1 cellular context compared by ENCODE assay signal in the genomic region with DNA sequence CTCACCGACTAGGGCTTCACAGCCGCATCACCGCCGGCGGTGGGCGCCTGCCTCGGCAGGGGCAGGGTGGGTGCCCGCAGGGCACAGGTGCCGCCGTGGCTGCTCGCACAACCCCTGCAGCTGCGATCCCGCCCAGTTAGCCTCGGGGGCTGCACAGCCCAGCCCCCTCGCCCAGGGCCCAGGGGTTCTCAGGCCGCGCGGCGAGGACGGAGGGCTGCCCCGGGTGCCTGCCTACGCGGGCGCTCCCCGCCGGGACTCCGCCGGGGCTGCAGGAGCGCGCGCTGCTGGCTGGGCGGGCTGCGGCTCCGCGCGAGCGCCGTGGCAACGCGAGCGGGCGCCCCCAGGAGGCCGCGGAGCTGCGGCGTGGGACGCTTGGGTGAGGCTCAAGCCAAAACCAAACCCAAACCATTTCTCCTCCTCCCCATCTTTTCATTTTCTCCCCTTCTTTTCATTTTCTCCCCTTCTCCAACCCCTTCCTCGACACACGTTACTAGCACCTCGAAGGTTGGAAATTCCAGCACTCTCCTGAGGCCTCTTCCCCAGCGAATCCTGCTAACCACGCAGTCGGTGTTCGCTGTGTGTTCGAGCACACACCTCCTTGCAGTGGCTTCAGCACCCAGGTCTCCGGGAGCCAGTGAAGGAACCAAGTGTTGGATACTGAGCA.
TF ChIP-seq lines count a peak whose summit lies in the region.

A gene with protein sequence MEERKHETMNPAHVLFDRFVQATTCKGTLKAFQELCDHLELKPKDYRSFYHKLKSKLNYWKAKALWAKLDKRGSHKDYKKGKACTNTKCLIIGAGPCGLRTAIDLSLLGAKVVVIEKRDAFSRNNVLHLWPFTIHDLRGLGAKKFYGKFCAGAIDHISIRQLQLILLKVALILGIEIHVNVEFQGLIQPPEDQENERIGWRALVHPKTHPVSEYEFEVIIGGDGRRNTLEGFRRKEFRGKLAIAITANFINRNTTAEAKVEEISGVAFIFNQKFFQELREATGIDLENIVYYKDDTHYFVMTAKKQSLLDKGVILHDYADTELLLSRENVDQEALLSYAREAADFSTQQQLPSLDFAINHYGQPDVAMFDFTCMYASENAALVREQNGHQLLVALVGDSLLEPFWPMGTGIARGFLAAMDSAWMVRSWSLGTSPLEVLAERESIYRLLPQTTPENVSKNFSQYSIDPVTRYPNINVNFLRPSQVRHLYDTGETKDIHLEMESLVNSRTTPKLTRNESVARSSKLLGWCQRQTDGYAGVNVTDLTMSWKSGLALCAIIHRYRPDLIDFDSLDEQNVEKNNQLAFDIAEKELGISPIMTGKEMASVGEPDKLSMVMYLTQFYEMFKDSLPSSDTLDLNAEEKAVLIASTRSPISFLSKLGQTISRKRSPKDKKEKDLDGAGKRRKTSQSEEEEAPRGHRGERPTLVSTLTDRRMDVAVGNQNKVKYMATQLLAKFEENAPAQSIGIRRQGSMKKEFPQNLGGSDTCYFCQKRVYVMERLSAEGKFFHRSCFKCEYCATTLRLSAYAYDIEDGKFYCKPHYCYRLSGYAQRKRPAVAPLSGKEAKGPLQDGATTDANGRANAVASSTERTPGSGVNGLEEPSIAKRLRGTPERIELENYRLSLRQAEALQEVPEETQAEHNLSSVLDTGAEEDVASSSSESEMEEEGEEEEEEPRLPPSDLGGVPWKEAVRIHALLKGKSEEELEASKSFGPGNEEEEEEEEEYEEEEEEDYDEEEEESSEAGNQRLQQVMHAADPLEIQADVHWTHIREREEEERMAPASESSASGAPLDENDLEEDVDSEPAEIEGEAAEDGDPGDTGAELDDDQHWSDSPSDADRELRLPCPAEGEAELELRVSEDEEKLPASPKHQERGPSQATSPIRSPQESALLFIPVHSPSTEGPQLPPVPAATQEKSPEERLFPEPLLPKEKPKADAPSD (N-terminal part only) (minus strand): TSS at position 286 of the 664 bp plus-strand sequence. CDS start 117,749 bp downstream, outside the sequence.

TF ChIP-seq in H1, 55 proteins besides CTCF, POLR2A, EP300 and RAD21:
- no peak for TF ChIP-seq GABPA (IDR thresholded peaks at IDR 0.05; ENCODE audit: borderline replicate concordance, insufficient read depth, low read length)
- TF ChIP-seq EZH2 (IDR thresholded peaks at IDR 0.05; ENCODE audit: low read depth, low read length, severe bottlenecking) = peak; percentile 84
- TF ChIP-seq ZNF274 (IDR thresholded peaks at IDR 0.05; ENCODE audit: borderline replicate concordance, extremely low read depth, low read length) = no peak
- TF ChIP-seq ASH2L (IDR thresholded peaks at IDR 0.05; ENCODE audit: low read length) = no peak
- TF ChIP-seq, protein P1, sequence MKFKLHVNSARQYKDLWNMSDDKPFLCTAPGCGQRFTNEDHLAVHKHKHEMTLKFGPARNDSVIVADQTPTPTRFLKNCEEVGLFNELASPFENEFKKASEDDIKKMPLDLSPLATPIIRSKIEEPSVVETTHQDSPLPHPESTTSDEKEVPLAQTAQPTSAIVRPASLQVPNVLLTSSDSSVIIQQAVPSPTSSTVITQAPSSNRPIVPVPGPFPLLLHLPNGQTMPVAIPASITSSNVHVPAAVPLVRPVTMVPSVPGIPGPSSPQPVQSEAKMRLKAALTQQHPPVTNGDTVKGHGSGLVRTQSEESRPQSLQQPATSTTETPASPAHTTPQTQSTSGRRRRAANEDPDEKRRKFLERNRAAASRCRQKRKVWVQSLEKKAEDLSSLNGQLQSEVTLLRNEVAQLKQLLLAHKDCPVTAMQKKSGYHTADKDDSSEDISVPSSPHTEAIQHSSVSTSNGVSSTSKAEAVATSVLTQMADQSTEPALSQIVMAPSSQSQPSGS (IDR thresholded peaks at IDR 0.05; ENCODE audit: low read length) = no peak
- TF ChIP-seq, protein P2, sequence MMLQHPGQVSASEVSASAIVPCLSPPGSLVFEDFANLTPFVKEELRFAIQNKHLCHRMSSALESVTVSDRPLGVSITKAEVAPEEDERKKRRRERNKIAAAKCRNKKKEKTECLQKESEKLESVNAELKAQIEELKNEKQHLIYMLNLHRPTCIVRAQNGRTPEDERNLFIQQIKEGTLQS (IDR thresholded peaks at IDR 0.05; ENCODE audit: insufficient read depth, low read depth, low read length) = no peak
- TF ChIP-seq, protein P3, sequence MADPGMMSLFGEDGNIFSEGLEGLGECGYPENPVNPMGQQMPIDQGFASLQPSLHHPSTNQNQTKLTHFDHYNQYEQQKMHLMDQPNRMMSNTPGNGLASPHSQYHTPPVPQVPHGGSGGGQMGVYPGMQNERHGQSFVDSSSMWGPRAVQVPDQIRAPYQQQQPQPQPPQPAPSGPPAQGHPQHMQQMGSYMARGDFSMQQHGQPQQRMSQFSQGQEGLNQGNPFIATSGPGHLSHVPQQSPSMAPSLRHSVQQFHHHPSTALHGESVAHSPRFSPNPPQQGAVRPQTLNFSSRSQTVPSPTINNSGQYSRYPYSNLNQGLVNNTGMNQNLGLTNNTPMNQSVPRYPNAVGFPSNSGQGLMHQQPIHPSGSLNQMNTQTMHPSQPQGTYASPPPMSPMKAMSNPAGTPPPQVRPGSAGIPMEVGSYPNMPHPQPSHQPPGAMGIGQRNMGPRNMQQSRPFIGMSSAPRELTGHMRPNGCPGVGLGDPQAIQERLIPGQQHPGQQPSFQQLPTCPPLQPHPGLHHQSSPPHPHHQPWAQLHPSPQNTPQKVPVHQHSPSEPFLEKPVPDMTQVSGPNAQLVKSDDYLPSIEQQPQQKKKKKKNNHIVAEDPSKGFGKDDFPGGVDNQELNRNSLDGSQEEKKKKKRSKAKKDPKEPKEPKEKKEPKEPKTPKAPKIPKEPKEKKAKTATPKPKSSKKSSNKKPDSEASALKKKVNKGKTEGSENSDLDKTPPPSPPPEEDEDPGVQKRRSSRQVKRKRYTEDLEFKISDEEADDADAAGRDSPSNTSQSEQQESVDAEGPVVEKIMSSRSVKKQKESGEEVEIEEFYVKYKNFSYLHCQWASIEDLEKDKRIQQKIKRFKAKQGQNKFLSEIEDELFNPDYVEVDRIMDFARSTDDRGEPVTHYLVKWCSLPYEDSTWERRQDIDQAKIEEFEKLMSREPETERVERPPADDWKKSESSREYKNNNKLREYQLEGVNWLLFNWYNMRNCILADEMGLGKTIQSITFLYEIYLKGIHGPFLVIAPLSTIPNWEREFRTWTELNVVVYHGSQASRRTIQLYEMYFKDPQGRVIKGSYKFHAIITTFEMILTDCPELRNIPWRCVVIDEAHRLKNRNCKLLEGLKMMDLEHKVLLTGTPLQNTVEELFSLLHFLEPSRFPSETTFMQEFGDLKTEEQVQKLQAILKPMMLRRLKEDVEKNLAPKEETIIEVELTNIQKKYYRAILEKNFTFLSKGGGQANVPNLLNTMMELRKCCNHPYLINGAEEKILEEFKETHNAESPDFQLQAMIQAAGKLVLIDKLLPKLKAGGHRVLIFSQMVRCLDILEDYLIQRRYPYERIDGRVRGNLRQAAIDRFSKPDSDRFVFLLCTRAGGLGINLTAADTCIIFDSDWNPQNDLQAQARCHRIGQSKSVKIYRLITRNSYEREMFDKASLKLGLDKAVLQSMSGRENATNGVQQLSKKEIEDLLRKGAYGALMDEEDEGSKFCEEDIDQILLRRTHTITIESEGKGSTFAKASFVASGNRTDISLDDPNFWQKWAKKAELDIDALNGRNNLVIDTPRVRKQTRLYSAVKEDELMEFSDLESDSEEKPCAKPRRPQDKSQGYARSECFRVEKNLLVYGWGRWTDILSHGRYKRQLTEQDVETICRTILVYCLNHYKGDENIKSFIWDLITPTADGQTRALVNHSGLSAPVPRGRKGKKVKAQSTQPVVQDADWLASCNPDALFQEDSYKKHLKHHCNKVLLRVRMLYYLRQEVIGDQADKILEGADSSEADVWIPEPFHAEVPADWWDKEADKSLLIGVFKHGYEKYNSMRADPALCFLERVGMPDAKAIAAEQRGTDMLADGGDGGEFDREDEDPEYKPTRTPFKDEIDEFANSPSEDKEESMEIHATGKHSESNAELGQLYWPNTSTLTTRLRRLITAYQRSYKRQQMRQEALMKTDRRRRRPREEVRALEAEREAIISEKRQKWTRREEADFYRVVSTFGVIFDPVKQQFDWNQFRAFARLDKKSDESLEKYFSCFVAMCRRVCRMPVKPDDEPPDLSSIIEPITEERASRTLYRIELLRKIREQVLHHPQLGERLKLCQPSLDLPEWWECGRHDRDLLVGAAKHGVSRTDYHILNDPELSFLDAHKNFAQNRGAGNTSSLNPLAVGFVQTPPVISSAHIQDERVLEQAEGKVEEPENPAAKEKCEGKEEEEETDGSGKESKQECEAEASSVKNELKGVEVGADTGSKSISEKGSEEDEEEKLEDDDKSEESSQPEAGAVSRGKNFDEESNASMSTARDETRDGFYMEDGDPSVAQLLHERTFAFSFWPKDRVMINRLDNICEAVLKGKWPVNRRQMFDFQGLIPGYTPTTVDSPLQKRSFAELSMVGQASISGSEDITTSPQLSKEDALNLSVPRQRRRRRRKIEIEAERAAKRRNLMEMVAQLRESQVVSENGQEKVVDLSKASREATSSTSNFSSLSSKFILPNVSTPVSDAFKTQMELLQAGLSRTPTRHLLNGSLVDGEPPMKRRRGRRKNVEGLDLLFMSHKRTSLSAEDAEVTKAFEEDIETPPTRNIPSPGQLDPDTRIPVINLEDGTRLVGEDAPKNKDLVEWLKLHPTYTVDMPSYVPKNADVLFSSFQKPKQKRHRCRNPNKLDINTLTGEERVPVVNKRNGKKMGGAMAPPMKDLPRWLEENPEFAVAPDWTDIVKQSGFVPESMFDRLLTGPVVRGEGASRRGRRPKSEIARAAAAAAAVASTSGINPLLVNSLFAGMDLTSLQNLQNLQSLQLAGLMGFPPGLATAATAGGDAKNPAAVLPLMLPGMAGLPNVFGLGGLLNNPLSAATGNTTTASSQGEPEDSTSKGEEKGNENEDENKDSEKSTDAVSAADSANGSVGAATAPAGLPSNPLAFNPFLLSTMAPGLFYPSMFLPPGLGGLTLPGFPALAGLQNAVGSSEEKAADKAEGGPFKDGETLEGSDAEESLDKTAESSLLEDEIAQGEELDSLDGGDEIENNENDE (IDR thresholded peaks at IDR 0.05; ENCODE audit: insufficient replicate concordance, low read length) = no peak
- TF ChIP-seq KDM4A (IDR thresholded peaks at IDR 0.05; ENCODE audit: low read depth, low read length, severe bottlenecking) = peak; percentile 96
- TF ChIP-seq RNF2 (IDR thresholded peaks at IDR 0.05; ENCODE audit: borderline replicate concordance, low read depth, low read length, missing control alignments, poor library complexity, severe bottlenecking) = peak; percentile 53
- peak; percentile 72; the same call in 1 of the 2 replicates for TF ChIP-seq SUZ12 (IDR thresholded peaks at IDR 0.05; ENCODE audit: low read length)
- TF ChIP-seq HDAC2 (IDR thresholded peaks at IDR 0.05; ENCODE audit: borderline replicate concordance in 1 of 2, low read depth in 2 of 2, low read length in 2 of 2) = no peak; a peak in 1 of 4 replicates
- no peak for TF ChIP-seq RFX5 (IDR thresholded peaks at IDR 0.05; ENCODE audit: borderline replicate concordance, low read depth, low read length)
TF ChIP-seq in H1: peak in this region for 4.
